Comparison of ENCODE assay signal across 20 cellular contexts in the genomic region with DNA sequence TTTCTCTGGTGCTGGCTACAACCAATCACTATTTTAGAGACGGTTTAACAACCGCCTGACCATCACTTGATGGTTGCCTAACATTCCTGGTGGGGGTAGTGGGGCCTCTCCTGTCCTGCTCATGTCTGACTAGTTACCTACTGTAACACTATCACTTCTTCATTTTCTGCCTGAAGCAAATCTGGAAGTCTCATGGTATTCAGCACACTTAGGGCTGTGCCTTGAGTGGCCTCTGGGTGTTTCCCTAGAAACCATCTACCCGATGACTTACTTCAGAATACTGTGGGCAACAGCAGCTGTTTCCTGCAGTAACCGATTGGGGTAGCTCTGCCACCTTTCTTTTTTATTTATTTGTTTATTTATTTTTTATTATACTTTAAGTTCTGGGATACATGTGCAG.
"Had no signal": no experiment of that assay in that cellular context is flagged by ENCODE, and none has a peak within 500 bp of the region (broad histone marks: within the 10 kb centered on the region; RNA-seq: fewer than 3 reads in every experiment).

No MANE protein-coding gene starts in this region.

- H3K4me2 ChIP-seq: hepatocyte had no signal

- H3K4me3 ChIP-seq: coronary artery, hepatocyte, mucosa of descending colon, skin epidermis, testis, tibial nerve, upper lobe of right lung, vagina had no signal

- H3K27ac ChIP-seq: coronary artery, foreskin keratinocyte, hepatocyte, skin epidermis, testis, tibial nerve, upper lobe of right lung, vagina had no signal

- H3K79me2 ChIP-seq: hepatocyte had no signal

- H3K4me1 ChIP-seq: foreskin keratinocyte, testis, tibial nerve, upper lobe of right lung, vagina had no signal

- H3K9me3 ChIP-seq: mucosa of descending colon, testis, tibial nerve, upper lobe of right lung, vagina had no signal

- H2AFZ ChIP-seq: hepatocyte had no signal

- FAIRE-seq: endothelial cell of umbilical vein had no signal

- H3K27me3 ChIP-seq: foreskin keratinocyte, hepatocyte, testis, tibial nerve, upper lobe of right lung, vagina had no signal

- ATAC-seq: foreskin keratinocyte; left colon; mucosa of descending colon; naive thymus-derived CD8-positive, alpha-beta T cell; sciatic nerve; stimulated activated naive CD8-positive, alpha-beta T cell treated with anti-CD3 and anti-CD28 coated beads, Interleukin-15, Interleukin-2, amounts not matched to agents 100 U/mL and 50 U/mL, for 24 hours; upper lobe of right lung had no signal

- H3K36me3 ChIP-seq: tibial nerve, upper lobe of right lung, vagina had no signal

- DNase-seq: effector CD4-positive, alpha-beta T cell; endodermal cell; erythroblast; foreskin keratinocyte; head of caudate nucleus; left colon; mammary epithelial cell; mucosa of descending colon; naive thymus-derived CD8-positive, alpha-beta T cell; posterior cingulate gyrus; stimulated activated naive CD8-positive, alpha-beta T cell treated with anti-CD3 and anti-CD28 coated beads, Interleukin-15, Interleukin-2, amounts not matched to agents 100 U/mL and 50 U/mL, for 24 hours; testis; upper lobe of right lung had no signal
